In the genomic region with DNA sequence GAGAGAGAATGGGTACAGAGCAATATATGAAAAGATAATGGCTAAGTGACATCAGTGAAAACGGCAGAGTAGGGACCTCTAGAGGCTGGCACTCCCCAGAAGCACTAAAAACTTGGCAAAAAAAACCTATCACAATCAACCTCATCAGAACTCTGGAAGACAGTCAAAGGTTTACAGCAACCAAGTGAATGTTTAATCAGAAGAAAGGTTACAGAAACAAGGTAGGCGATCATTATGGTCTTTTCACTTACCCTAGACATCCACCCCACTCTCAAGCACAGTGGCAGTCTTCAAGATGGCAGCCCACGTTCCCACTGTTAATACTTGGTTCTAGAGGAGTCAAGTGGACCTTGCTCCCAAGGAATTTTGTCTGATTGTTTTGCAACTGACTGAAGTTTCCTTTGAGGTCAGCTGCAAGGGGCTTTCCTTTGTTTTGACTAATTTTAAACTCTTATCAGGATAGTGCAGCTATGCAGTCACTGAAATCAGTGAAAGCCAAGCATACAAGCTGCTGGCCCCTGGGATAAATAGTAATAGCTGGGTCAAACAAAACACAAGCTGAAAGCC, we compare ENCODE assay signal across 11 cellular contexts. TPM values are rescaled to one million over a fixed set of nuclear protein-coding genes. Genes with fewer than 3 reads are reported as not detected.
A peak's percentile ranks its signal among the peaks of the same experiment; 100 is the strongest.
DNase-seq lines count a peak whose midpoint lies in the region; ATAC-seq and TF ChIP-seq lines count a peak whose summit lies in the region.
"Had no signal": no experiment of that assay in that cellular context is flagged by ENCODE, and none has a peak within 500 bp of the region (broad histone marks: within the 10 kb centered on the region; RNA-seq: fewer than 3 reads in every experiment).

No MANE protein-coding gene starts in this region.

- peaks cover 6% of the 10 kb centered on the region for H3K9me3 Mint-ChIP-seq in activated T-helper 2 cell treated with anti-CD3 and anti-CD28 coated beads, Interferon-gamma antibody, Interleukin-2, Interleukin-4, amounts not matched to agents 10 μg/mL and 5 μg/mL and 100 μg/mL, durations not matched to agents 14 hours and 24 hours and 36 hours
- no peaks in the 10 kb centered on the region for H3K9me3 Mint-ChIP-seq in stimulated activated effector memory CD8-positive, alpha-beta T cell treated with anti-CD3 and anti-CD28 coated beads, Interleukin-12 subunit alpha, Interleukin-12 subunit beta, amount 100 ng/mL, for 72 hours

- H3K27ac Mint-ChIP-seq in activated T-helper 2 cell treated with anti-CD3 and anti-CD28 coated beads, Interferon-gamma antibody, Interleukin-2, Interleukin-4, amounts not matched to agents 10 μg/mL and 5 μg/mL and 100 μg/mL, durations not matched to agents 14 hours and 24 hours and 36 hours, result peak overlapping the region; percentile 17
- H3K27ac Mint-ChIP-seq in stimulated activated effector memory CD8-positive, alpha-beta T cell treated with anti-CD3 and anti-CD28 coated beads, Interleukin-12 subunit alpha, Interleukin-12 subunit beta, amount 100 ng/mL, for 72 hours, result peak overlapping the region; percentile 88

- H3K36me3 ChIP-seq in cardiac muscle cell (no peaks in the 10 kb centered on the region), right atrium auricular region (no peaks in the 10 kb centered on the region)

- H3K4me1 Mint-ChIP-seq in activated T-helper 2 cell treated with anti-CD3 and anti-CD28 coated beads, Interferon-gamma antibody, Interleukin-2, Interleukin-4, amounts not matched to agents 10 μg/mL and 5 μg/mL and 100 μg/mL, durations not matched to agents 14 hours and 24 hours and 36 hours (ENCODE audit: low read depth), result peaks cover 42% of the 10 kb centered on the region
- peaks cover 63% of the 10 kb centered on the region for H3K4me1 Mint-ChIP-seq in stimulated activated effector memory CD8-positive, alpha-beta T cell treated with anti-CD3 and anti-CD28 coated beads, Interleukin-12 subunit alpha, Interleukin-12 subunit beta, amount 100 ng/mL, for 72 hours
- H3K4me1 Mint-ChIP-seq: neural crest cell had no signal

- peak overlapping the region; percentile 40 for H3K4me3 Mint-ChIP-seq in activated T-helper 2 cell treated with anti-CD3 and anti-CD28 coated beads, Interferon-gamma antibody, Interleukin-2, Interleukin-4, amounts not matched to agents 10 μg/mL and 5 μg/mL and 100 μg/mL, durations not matched to agents 14 hours and 24 hours and 36 hours (ENCODE audit: low read depth)
- peak overlapping the region; percentile 61 for H3K4me3 Mint-ChIP-seq in stimulated activated effector memory CD8-positive, alpha-beta T cell treated with anti-CD3 and anti-CD28 coated beads, Interleukin-12 subunit alpha, Interleukin-12 subunit beta, amount 100 ng/mL, for 72 hours
- H3K4me3 Mint-ChIP-seq: neural crest cell had no signal

- intact Hi-C loops in activated T-helper 2 cell treated with anti-CD3 and anti-CD28 coated beads, Interferon-gamma antibody, Interleukin-2, Interleukin-4, amounts not matched to agents 10 μg/mL and 5 μg/mL and 100 μg/mL, durations not matched to agents 14 hours and 24 hours and 36 hours (cut with micrococcal nuclease), result no loop called here

- H3K4me3 ChIP-seq in cardiac muscle cell, result peak overlapping the region; percentile 2
- no peak overlapping the region for H3K4me3 ChIP-seq in right atrium auricular region
- H3K4me3 ChIP-seq: SK-N-MC had no signal

- peaks cover 8% of the 10 kb centered on the region for H3K36me3 Mint-ChIP-seq in activated T-helper 2 cell treated with anti-CD3 and anti-CD28 coated beads, Interferon-gamma antibody, Interleukin-2, Interleukin-4, amounts not matched to agents 10 μg/mL and 5 μg/mL and 100 μg/mL, durations not matched to agents 14 hours and 24 hours and 36 hours (ENCODE audit: low read depth)
- H3K36me3 Mint-ChIP-seq in stimulated activated effector memory CD8-positive, alpha-beta T cell treated with anti-CD3 and anti-CD28 coated beads, Interleukin-12 subunit alpha, Interleukin-12 subunit beta, amount 100 ng/mL, for 72 hours, result no peaks in the 10 kb centered on the region

- TF ChIP-seq CTCF in cardiac muscle cell (IDR thresholded peaks at IDR 0.05; ENCODE audit: low read depth, low read length), result no peak
- TF ChIP-seq CTCF in right atrium auricular region (IDR thresholded peaks at IDR 0.05), result peak in 1 of 2 donors; percentile 35

- H3K9me3 ChIP-seq in cardiac muscle cell (ENCODE audit: low read depth) (no peaks in the 10 kb centered on the region), right atrium auricular region (peaks cover 0 to 11% of the 10 kb centered on the region in 2 donors)

- ATAC-seq in HG02852 (IDR thresholded peaks at IDR 0.05; ENCODE audit: unreplicated experiment) (peak; percentile 38), GM19328 (IDR thresholded peaks at IDR 0.05; ENCODE audit: unreplicated experiment) (no peak)
- ATAC-seq in stimulated activated effector memory CD8-positive, alpha-beta T cell treated with anti-CD3 and anti-CD28 coated beads, Interleukin-12 subunit alpha, Interleukin-12 subunit beta, amount 100 ng/mL, for 72 hours, result peak; percentile 14

- H3K4me1 ChIP-seq in cardiac muscle cell (ENCODE audit: low read depth) (peaks cover 29% of the 10 kb centered on the region), right atrium auricular region (peaks cover 0 to 21% of the 10 kb centered on the region in 2 donors)

- no peaks in the 10 kb centered on the region for H3K27me3 Mint-ChIP-seq in activated T-helper 2 cell treated with anti-CD3 and anti-CD28 coated beads, Interferon-gamma antibody, Interleukin-2, Interleukin-4, amounts not matched to agents 10 μg/mL and 5 μg/mL and 100 μg/mL, durations not matched to agents 14 hours and 24 hours and 36 hours (ENCODE audit: low read depth)

- peak; percentile 20 to 25 for DNase-seq in cardiac muscle cell (ENCODE audit: low read depth in 1 of 2, low spot score in 1 of 2)
- DNase-seq in right atrium auricular region (ENCODE audit: low spot score), result no peak
- peak; percentile 7 for DNase-seq in activated T-helper 2 cell treated with anti-CD3 and anti-CD28 coated beads, Interferon-gamma antibody, Interleukin-2, Interleukin-4, amounts not matched to agents 10 μg/mL and 5 μg/mL and 100 μg/mL, durations not matched to agents 14 hours and 24 hours and 36 hours (ENCODE audit: low spot score)
- no peak for DNase-seq in stimulated activated effector memory CD8-positive, alpha-beta T cell treated with anti-CD3 and anti-CD28 coated beads, Interleukin-12 subunit alpha, Interleukin-12 subunit beta, amount 100 ng/mL, for 72 hours (ENCODE audit: low spot score in 2 of 2)
- DNase-seq in NCI-H2227 treated with DMSO at 0.1 percent for 48 hours (lab: John Stamatoyannopoulos, UW), result no peak
- DNase-seq in HCEC 1CT, result no peak
- DNase-seq: activated naive CD4-positive, alpha-beta T cell treated with Interleukin-2 at 50 U/mL for 16 hours had no signal

- H3K27ac ChIP-seq in cardiac muscle cell (peak overlapping the region; percentile 92), right atrium auricular region (no peak overlapping the region)
- H3K27ac ChIP-seq: SK-N-MC had no signal

- H3K27me3 ChIP-seq in cardiac muscle cell, result no peaks in the 10 kb centered on the region
- H3K27me3 ChIP-seq in right atrium auricular region, result no peaks in the 10 kb centered on the region

RNA-seq across cellular contexts. Expression of a gene that starts 7.2 kb away (rescaled TPM):
- 58.8 and 60.6 TPM in 2 replicates for total RNA-seq in cardiac muscle cell
- 73.2 and 75.8 TPM in 2 replicates for polyA plus RNA-seq in cardiac muscle cell
- total RNA-seq in right atrium auricular region, result 10 to 100 TPM; 52.3 to 62.2 TPM
- 15.1 and 15.5 TPM in 2 replicates for total RNA-seq in activated T-helper 2 cell treated with anti-CD3 and anti-CD28 coated beads, Interferon-gamma antibody, Interleukin-2, Interleukin-4, amounts not matched to agents 10 μg/mL and 5 μg/mL and 100 μg/mL, durations not matched to agents 14 hours and 24 hours and 36 hours

Comparison
In these comparisons a context has a peak if more than half of its experiments do, and no peak if none do; other contexts are left out.
1. DNase-seq: peak in cardiac muscle cell (2 of 2) and activated T-helper 2 cell treated with anti-CD3 and anti-CD28 coated beads, Interferon-gamma antibody, Interleukin-2, Interleukin-4, amounts not matched to agents 10 μg/mL and 5 μg/mL and 100 μg/mL, durations not matched to agents 14 hours and 24 hours and 36 hours (single experiment); none in right atrium auricular region (single experiment), stimulated activated effector memory CD8-positive, alpha-beta T cell treated with anti-CD3 and anti-CD28 coated beads, Interleukin-12 subunit alpha, Interleukin-12 subunit beta, amount 100 ng/mL, for 72 hours (0 of 2), NCI-H2227 treated with DMSO at 0.1 percent for 48 hours (single experiment) and HCEC 1CT (single experiment).